ENCODE assay signal across 1 cellular context in the genomic region with DNA sequence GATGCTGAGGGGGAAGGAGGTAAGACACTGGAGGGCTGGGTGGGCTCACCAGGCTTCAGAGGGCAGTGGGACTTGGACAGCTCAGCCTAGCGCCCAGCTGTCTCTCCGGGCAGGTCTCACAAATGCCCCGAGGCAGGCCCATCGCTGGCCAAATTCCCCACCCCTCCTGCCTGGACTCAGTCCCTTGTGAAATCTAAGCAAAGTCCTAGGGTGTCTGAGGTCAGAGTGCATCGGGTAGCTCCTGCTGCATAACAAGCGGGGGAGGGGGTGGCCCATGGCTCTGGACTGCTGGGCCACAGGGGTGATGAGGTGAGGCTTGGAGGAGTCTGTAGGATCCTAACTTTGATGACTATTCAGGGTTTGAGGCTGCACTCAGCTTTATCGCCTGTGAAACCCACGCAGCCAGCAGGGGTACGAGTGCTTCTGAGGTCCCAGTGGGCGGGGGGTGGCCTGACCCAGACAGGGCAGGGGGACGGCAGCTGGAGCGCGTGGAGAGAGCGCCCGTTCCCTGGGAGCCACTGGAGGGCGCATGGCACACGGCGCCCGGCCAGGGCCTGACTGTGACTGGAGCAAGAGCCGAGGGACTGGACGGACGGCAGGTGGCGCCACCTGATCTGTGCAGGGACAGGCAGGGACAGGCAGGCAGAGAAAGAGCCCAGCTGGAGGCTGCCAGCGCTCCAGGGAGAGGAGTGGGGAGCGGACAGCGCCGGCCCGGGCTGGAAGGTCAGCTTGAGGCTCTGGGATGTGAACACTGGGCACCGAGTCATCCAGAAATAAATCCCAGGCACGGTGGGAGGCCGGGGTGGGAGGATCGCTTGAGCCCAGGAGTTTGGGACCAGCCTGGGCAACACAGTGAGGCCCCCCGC.
A peak's percentile ranks its signal among the peaks of the same experiment; 100 is the strongest.
TF ChIP-seq lines count a peak whose summit lies in the region.

No MANE protein-coding gene starts in this region.

TF ChIP-seq in HEK293, 187 proteins besides CTCF, POLR2A, EP300 and RAD21 (continued from another document and continues in another):
- TF ChIP-seq ZBTB21 (tag by site-specific recombination; IDR thresholded peaks at IDR 0.05) (0 out of 2 replicates have a peak, but pooled peaks have one; percentile 26), ZNF670 (tag by site-specific recombination; IDR thresholded peaks at IDR 0.05; ENCODE audit: low read depth) (no peak), MYNN (tag by site-specific recombination; IDR thresholded peaks at IDR 0.05; ENCODE audit: borderline replicate concordance) (no peak), MEIS1 (CRISPR knock-in tag; IDR thresholded peaks at IDR 0.05; ENCODE audit: borderline replicate concordance) (no peak), PRDM1 (tag by site-specific recombination; IDR thresholded peaks at IDR 0.05) (no peak), GFI1B (tag by site-specific recombination; IDR thresholded peaks at IDR 0.05) (no peak), OSR2 (tag by site-specific recombination; IDR thresholded peaks at IDR 0.05) (no peak), REPIN1 (tag by site-specific recombination; IDR thresholded peaks at IDR 0.05; ENCODE audit: low read depth) (0 out of 2 replicates have a peak, but pooled peaks have one; percentile 31), ZNF843 (tag by site-specific recombination; IDR thresholded peaks at IDR 0.05) (no peak), TCF7L2 (IDR thresholded peaks at IDR 0.05; ENCODE audit: borderline replicate concordance, low read depth, low read length) (no peak), ZNF350 (tag by site-specific recombination; IDR thresholded peaks at IDR 0.05) (no peak), ZNF707 (tag by site-specific recombination; IDR thresholded peaks at IDR 0.05) (no peak), ZNF394 (tag by site-specific recombination; IDR thresholded peaks at IDR 0.05; ENCODE audit: borderline replicate concordance) (peak; percentile 39; the same call in 1 of the 2 replicates), ZNF626 (tag by site-specific recombination; IDR thresholded peaks at IDR 0.05) (no peak), ZNF292 (tag by site-specific recombination; IDR thresholded peaks at IDR 0.05; ENCODE audit: borderline replicate concordance, low read depth) (no peak), SP2 (tag by site-specific recombination; IDR thresholded peaks at IDR 0.05) (no peak), EGR2 (tag by site-specific recombination; IDR thresholded peaks at IDR 0.05; ENCODE audit: low read depth) (peak; percentile 92), ZNF146 (tag by site-specific recombination; IDR thresholded peaks at IDR 0.05) (0 out of 2 replicates have a peak, but pooled peaks have one; percentile 5), ZNF2 (tag by site-specific recombination; IDR thresholded peaks at IDR 0.05) (peak; percentile 98), ZFP3 (tag by site-specific recombination; IDR thresholded peaks at IDR 0.05; ENCODE audit: low read depth) (no peak), ZNF140 (tag by site-specific recombination; IDR thresholded peaks at IDR 0.05) (no peak), YY1 (tag by site-specific recombination; IDR thresholded peaks at IDR 0.05) (no peak), ZNF560 (tag by site-specific recombination; IDR thresholded peaks at IDR 0.05; ENCODE audit: borderline replicate concordance) (no peak), TRIM28 (IDR thresholded peaks at IDR 0.05; ENCODE audit: borderline replicate concordance, low read length) (no peak), ZNF341 (tag by site-specific recombination; IDR thresholded peaks at IDR 0.05; ENCODE audit: low read depth) (peak; percentile 31; the same call in 1 of the 2 replicates), ZNF514 (tag by site-specific recombination; IDR thresholded peaks at IDR 0.05) (no peak), ZNF223 (tag by site-specific recombination; IDR thresholded peaks at IDR 0.05) (no peak), FEZF1 (tag by site-specific recombination; IDR thresholded peaks at IDR 0.05) (no peak), ZNF24 (tag by site-specific recombination; IDR thresholded peaks at IDR 0.05) (0 out of 2 replicates have a peak, but pooled peaks have one; percentile 58), ZNF768 (tag by site-specific recombination; IDR thresholded peaks at IDR 0.05) (no peak), ZBTB8A (tag by site-specific recombination; IDR thresholded peaks at IDR 0.05) (peak; percentile 82), ZNF391 (tag by site-specific recombination; IDR thresholded peaks at IDR 0.05; ENCODE audit: borderline replicate concordance, low read depth) (peak; percentile 81; the same call in 1 of the 2 replicates), ZNF335 (tag by site-specific recombination; conservative IDR thresholded peaks at IDR 0.05) (peak; percentile 43; the same call in 1 of the 2 replicates), ZNF416 (tag by site-specific recombination; IDR thresholded peaks at IDR 0.05) (no peak), SCRT1 (tag by site-specific recombination; IDR thresholded peaks at IDR 0.05; ENCODE audit: borderline replicate concordance) (no peak), ZBTB20 (tag by site-specific recombination; IDR thresholded peaks at IDR 0.05) (no peak; the same call in 1 of the 2 replicates), ZNF274 (IDR thresholded peaks at IDR 0.05; ENCODE audit: low read length) (no peak), ZNF274 (tag by site-specific recombination; IDR thresholded peaks at IDR 0.05; ENCODE audit: borderline replicate concordance) (no peak), ZNF600 (tag by site-specific recombination; IDR thresholded peaks at IDR 0.05) (peak; percentile 71), ZNF324 (tag by site-specific recombination; IDR thresholded peaks at IDR 0.05) (peak; percentile 77; the same call in 1 of the 2 replicates), ZNF596 (tag by site-specific recombination; IDR thresholded peaks at IDR 0.05) (no peak), ZNF423 (tag by site-specific recombination; IDR thresholded peaks at IDR 0.05) (no peak), SALL2 (tag by site-specific recombination; IDR thresholded peaks at IDR 0.05; ENCODE audit: borderline replicate concordance) (no peak), BCL11A (tag by site-specific recombination; IDR thresholded peaks at IDR 0.05; ENCODE audit: low read depth) (peak; percentile 41; the same call in 1 of the 2 replicates), ZNF654 (tag by site-specific recombination; IDR thresholded peaks at IDR 0.05; ENCODE audit: low read depth) (peak; percentile 91), ZNF155 (tag by site-specific recombination; IDR thresholded peaks at IDR 0.05) (no peak), ZNF530 (tag by site-specific recombination; IDR thresholded peaks at IDR 0.05; ENCODE audit: low read depth) (no peak), RBAK (tag by site-specific recombination; IDR thresholded peaks at IDR 0.05) (0 out of 2 replicates have a peak, but pooled peaks have one; percentile 40)
- TF ChIP-seq, protein P1, sequence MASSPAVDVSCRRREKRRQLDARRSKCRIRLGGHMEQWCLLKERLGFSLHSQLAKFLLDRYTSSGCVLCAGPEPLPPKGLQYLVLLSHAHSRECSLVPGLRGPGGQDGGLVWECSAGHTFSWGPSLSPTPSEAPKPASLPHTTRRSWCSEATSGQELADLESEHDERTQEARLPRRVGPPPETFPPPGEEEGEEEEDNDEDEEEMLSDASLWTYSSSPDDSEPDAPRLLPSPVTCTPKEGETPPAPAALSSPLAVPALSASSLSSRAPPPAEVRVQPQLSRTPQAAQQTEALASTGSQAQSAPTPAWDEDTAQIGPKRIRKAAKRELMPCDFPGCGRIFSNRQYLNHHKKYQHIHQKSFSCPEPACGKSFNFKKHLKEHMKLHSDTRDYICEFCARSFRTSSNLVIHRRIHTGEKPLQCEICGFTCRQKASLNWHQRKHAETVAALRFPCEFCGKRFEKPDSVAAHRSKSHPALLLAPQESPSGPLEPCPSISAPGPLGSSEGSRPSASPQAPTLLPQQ (tag by site-specific recombination; IDR thresholded peaks at IDR 0.05), result peak; percentile 80
- TF ChIP-seq, protein P2, sequence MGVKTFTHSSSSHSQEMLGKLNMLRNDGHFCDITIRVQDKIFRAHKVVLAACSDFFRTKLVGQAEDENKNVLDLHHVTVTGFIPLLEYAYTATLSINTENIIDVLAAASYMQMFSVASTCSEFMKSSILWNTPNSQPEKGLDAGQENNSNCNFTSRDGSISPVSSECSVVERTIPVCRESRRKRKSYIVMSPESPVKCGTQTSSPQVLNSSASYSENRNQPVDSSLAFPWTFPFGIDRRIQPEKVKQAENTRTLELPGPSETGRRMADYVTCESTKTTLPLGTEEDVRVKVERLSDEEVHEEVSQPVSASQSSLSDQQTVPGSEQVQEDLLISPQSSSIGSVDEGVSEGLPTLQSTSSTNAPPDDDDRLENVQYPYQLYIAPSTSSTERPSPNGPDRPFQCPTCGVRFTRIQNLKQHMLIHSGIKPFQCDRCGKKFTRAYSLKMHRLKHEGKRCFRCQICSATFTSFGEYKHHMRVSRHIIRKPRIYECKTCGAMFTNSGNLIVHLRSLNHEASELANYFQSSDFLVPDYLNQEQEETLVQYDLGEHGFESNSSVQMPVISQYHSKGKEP (tag by site-specific recombination; IDR thresholded peaks at IDR 0.05), result no peak
- TF ChIP-seq, protein P3, sequence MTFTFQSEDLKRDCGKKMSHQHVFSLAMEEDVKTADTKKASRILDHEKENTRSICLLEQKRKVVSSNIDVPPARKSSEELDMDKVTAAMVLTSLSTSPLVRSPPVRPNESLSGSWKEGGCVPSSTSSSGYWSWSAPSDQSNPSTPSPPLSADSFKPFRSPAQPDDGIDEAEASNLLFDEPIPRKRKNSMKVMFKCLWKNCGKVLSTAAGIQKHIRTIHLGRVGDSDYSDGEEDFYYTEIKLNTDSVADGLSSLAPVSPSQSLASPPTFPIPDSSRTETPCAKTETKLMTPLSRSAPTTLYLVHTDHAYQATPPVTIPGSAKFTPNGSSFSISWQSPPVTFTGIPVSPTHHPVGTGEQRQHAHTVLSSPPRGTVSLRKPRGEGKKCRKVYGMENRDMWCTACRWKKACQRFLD (tag by site-specific recombination; IDR thresholded peaks at IDR 0.05), result no peak
- TF ChIP-seq, protein P4, sequence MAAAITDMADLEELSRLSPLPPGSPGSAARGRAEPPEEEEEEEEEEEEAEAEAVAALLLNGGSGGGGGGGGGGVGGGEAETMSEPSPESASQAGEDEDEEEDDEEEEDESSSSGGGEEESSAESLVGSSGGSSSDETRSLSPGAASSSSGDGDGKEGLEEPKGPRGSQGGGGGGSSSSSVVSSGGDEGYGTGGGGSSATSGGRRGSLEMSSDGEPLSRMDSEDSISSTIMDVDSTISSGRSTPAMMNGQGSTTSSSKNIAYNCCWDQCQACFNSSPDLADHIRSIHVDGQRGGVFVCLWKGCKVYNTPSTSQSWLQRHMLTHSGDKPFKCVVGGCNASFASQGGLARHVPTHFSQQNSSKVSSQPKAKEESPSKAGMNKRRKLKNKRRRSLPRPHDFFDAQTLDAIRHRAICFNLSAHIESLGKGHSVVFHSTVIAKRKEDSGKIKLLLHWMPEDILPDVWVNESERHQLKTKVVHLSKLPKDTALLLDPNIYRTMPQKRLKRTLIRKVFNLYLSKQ (tag by site-specific recombination; IDR thresholded peaks at IDR 0.05; ENCODE audit: borderline replicate concordance), result no peak
- TF ChIP-seq, protein P5, sequence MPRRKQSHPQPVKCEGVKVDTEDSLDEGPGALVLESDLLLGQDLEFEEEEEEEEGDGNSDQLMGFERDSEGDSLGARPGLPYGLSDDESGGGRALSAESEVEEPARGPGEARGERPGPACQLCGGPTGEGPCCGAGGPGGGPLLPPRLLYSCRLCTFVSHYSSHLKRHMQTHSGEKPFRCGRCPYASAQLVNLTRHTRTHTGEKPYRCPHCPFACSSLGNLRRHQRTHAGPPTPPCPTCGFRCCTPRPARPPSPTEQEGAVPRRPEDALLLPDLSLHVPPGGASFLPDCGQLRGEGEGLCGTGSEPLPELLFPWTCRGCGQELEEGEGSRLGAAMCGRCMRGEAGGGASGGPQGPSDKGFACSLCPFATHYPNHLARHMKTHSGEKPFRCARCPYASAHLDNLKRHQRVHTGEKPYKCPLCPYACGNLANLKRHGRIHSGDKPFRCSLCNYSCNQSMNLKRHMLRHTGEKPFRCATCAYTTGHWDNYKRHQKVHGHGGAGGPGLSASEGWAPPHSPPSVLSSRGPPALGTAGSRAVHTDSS (tag by site-specific recombination; IDR thresholded peaks at IDR 0.05), result no peak
- TF ChIP-seq, protein P6, sequence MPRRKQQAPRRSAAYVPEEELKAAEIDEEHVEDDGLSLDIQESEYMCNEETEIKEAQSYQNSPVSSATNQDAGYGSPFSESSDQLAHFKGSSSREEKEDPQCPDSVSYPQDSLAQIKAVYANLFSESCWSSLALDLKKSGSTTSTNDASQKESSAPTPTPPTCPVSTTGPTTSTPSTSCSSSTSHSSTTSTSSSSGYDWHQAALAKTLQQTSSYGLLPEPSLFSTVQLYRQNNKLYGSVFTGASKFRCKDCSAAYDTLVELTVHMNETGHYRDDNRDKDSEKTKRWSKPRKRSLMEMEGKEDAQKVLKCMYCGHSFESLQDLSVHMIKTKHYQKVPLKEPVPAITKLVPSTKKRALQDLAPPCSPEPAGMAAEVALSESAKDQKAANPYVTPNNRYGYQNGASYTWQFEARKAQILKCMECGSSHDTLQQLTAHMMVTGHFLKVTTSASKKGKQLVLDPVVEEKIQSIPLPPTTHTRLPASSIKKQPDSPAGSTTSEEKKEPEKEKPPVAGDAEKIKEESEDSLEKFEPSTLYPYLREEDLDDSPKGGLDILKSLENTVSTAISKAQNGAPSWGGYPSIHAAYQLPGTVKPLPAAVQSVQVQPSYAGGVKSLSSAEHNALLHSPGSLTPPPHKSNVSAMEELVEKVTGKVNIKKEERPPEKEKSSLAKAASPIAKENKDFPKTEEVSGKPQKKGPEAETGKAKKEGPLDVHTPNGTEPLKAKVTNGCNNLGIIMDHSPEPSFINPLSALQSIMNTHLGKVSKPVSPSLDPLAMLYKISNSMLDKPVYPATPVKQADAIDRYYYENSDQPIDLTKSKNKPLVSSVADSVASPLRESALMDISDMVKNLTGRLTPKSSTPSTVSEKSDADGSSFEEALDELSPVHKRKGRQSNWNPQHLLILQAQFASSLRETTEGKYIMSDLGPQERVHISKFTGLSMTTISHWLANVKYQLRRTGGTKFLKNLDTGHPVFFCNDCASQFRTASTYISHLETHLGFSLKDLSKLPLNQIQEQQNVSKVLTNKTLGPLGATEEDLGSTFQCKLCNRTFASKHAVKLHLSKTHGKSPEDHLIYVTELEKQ (tag by site-specific recombination; IDR thresholded peaks at IDR 0.05; ENCODE audit: borderline replicate concordance), result no peak; the same call in 1 of the 2 replicates
- TF ChIP-seq, protein P7, sequence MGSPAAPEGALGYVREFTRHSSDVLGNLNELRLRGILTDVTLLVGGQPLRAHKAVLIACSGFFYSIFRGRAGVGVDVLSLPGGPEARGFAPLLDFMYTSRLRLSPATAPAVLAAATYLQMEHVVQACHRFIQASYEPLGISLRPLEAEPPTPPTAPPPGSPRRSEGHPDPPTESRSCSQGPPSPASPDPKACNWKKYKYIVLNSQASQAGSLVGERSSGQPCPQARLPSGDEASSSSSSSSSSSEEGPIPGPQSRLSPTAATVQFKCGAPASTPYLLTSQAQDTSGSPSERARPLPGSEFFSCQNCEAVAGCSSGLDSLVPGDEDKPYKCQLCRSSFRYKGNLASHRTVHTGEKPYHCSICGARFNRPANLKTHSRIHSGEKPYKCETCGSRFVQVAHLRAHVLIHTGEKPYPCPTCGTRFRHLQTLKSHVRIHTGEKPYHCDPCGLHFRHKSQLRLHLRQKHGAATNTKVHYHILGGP (tag by site-specific recombination; IDR thresholded peaks at IDR 0.05), result no peak
